ENCODE assay signal across 8 cellular contexts in the genomic region with DNA sequence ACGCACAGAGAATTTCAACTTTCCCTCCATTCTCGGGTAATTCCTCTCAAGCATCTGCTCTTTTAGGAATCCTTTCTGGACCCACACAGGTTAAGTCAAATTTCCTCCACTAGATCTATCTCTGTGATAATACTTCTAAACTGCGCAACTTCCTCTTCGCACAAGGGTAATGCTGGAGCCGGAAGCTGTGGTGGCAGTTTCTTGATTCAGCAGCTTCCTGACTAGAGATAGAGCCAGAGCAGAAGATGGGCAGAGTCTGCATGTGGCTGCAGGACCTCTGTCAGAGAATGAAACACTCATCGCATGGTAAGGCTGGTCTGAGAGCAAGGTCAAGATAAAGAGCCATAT. TPM values are rescaled to one million over a fixed set of nuclear protein-coding genes. Genes with fewer than 3 reads are reported as not detected.
DNase-seq lines count a peak whose midpoint lies in the region; ATAC-seq and TF ChIP-seq lines count a peak whose summit lies in the region.

No MANE protein-coding gene starts in this region.

- H3K27me3 ChIP-seq in DND-41 (ENCODE audit: insufficient read depth, low read length, poor library complexity), result no peaks in the 10 kb centered on the region
- H3K27me3 ChIP-seq in MM.1S (replicated peaks; ENCODE audit: insufficient read depth, low read length), result no peaks in the 10 kb centered on the region
- H3K27me3 ChIP-seq in lower lobe of right lung (ENCODE audit: low read depth), result no peaks in the 10 kb centered on the region

- H3K9ac ChIP-seq in DND-41 (ENCODE audit: low read depth, low read length) (peak overlapping the region; percentile 57), MM.1S (ENCODE audit: low read length) (peak overlapping the region; percentile 50; the same call in 1 of the 2 replicates)

- intact Hi-C loops in lower lobe of right lung (cut with DNase I), result no loop called here

- peak overlapping the region; percentile 95 for H3K27ac ChIP-seq in DND-41 (ENCODE audit: low read length)
- H3K27ac ChIP-seq in MM.1S (ENCODE audit: low read length), result peak overlapping the region; percentile 85
- peak overlapping the region; percentile 62 for H3K27ac ChIP-seq in lower lobe of right lung

- no peaks in the 10 kb centered on the region for H3K27me3 Mint-ChIP-seq in stimulated activated naive CD8-positive, alpha-beta T cell treated with anti-CD3 and anti-CD28 coated beads, Interleukin-15, Interleukin-2, amounts not matched to agents 100 ng/mL and 50 ng/mL, for 24 hours

- H3F3A ChIP-seq in MM.1S (ENCODE audit: insufficient read depth, low read length), result peaks cover 17% of the 10 kb centered on the region

- H3K4me2 ChIP-seq in DND-41 (ENCODE audit: insufficient read depth, low read length) (peak overlapping the region; percentile 76), MM.1S (ENCODE audit: low read depth, low read length) (peak overlapping the region; percentile 68)

- H3K4me3 Mint-ChIP-seq in stimulated activated naive CD8-positive, alpha-beta T cell treated with anti-CD3 and anti-CD28 coated beads, Interleukin-15, Interleukin-2, amounts not matched to agents 100 ng/mL and 50 ng/mL, for 24 hours, result peak overlapping the region; percentile 91

- peaks cover 21% of the 10 kb centered on the region for H3K79me2 ChIP-seq in DND-41 (ENCODE audit: insufficient read depth, low read length)
- 0 out of 2 replicates have a peak, but pooled peaks cover 6% of the 10 kb centered on the region for H3K79me2 ChIP-seq in MM.1S (ENCODE audit: low read length)

- peak overlapping the region; percentile 96 for H3K27ac Mint-ChIP-seq in stimulated activated naive CD8-positive, alpha-beta T cell treated with anti-CD3 and anti-CD28 coated beads, Interleukin-15, Interleukin-2, amounts not matched to agents 100 ng/mL and 50 ng/mL, for 24 hours

- TF ChIP-seq CTCF in DND-41 (IDR thresholded peaks at IDR 0.05; ENCODE audit: borderline replicate concordance, extremely low read depth, low read length, poor library complexity, severe bottlenecking) (no peak), MM.1S (IDR thresholded peaks at IDR 0.05; ENCODE audit: low read length) (no peak), lower lobe of right lung (IDR thresholded peaks at IDR 0.05) (no peak)

- peaks cover 78% of the 10 kb centered on the region for H3K4me1 Mint-ChIP-seq in stimulated activated naive CD8-positive, alpha-beta T cell treated with anti-CD3 and anti-CD28 coated beads, Interleukin-15, Interleukin-2, amounts not matched to agents 100 ng/mL and 50 ng/mL, for 24 hours (ENCODE audit: low read depth)

- no peaks in the 10 kb centered on the region for H3K9me2 ChIP-seq in MM.1S (replicated peaks; ENCODE audit: insufficient read depth, low read length)

- H3K36me3 ChIP-seq in DND-41 (ENCODE audit: insufficient read depth, low read length) (peaks cover 9% of the 10 kb centered on the region; the same call in 1 of the 2 replicates), MM.1S (replicated peaks; ENCODE audit: insufficient read depth, low read length) (no peaks in the 10 kb centered on the region), lower lobe of right lung (no peaks in the 10 kb centered on the region)

- H2AFZ ChIP-seq in DND-41 (ENCODE audit: low read depth, low read length), result peak overlapping the region; percentile 89
- H2AFZ ChIP-seq in MM.1S (ENCODE audit: low read length), result peak overlapping the region; percentile 71; the same call in 1 of the 2 replicates

- H3K4me3 ChIP-seq in DND-41 (ENCODE audit: low read depth in 1 of 2, low read length in 2 of 2) (peak overlapping the region; percentile 20 to 62; a peak in 3 of 4 replicates), MM.1S (ENCODE audit: low read length) (peak overlapping the region; percentile 46), lower lobe of right lung (peak overlapping the region; percentile 34)

- no peaks in the 10 kb centered on the region for H4K20me1 ChIP-seq in DND-41 (ENCODE audit: insufficient read depth, low read length)
- no peaks in the 10 kb centered on the region for H4K20me1 ChIP-seq in MM.1S (ENCODE audit: insufficient read depth, low read length)

- peak; percentile 89 for DNase-seq in DND-41
- peak; percentile 95 for DNase-seq in MM.1S
- DNase-seq in activated T-cell treated with anti-CD3 and anti-CD28 coated beads for 24 hours (ENCODE audit: low read depth), result peak; percentile 65
- peak; percentile 77 for DNase-seq in lower lobe of right lung
- no peak for DNase-seq in NCI-H1436 (lab: John Stamatoyannopoulos, UW)
- no peak for DNase-seq in NCI-H2227 treated with DMSO at 0.1 percent for 48 hours (lab: John Stamatoyannopoulos, UW)

- peaks cover 40% of the 10 kb centered on the region for H3K4me1 ChIP-seq in DND-41 (ENCODE audit: insufficient read depth, low read length)
- H3K4me1 ChIP-seq in MM.1S (ENCODE audit: low read length), result peaks cover 31% of the 10 kb centered on the region
- peaks cover 13% of the 10 kb centered on the region for H3K4me1 ChIP-seq in lower lobe of right lung

- H3K9me3 ChIP-seq in DND-41 (ENCODE audit: insufficient read depth, low read length, severe bottlenecking) (no peaks in the 10 kb centered on the region), MM.1S (replicated peaks; ENCODE audit: insufficient read depth, low read length) (no peaks in the 10 kb centered on the region), lower lobe of right lung (no peaks in the 10 kb centered on the region)

- ATAC-seq in DND-41 (ENCODE audit: insufficient read depth, low read depth) (peak; percentile 98), GM21528 (IDR thresholded peaks at IDR 0.05; ENCODE audit: low FRiP score, unreplicated experiment) (peak; percentile 86), lower lobe of right lung (peak; percentile 88 to 92)

- H3K36me3 Mint-ChIP-seq in stimulated activated naive CD8-positive, alpha-beta T cell treated with anti-CD3 and anti-CD28 coated beads, Interleukin-15, Interleukin-2, amounts not matched to agents 100 ng/mL and 50 ng/mL, for 24 hours (ENCODE audit: low read depth), result peaks cover 12% of the 10 kb centered on the region

- H3K9me3 Mint-ChIP-seq in stimulated activated naive CD8-positive, alpha-beta T cell treated with anti-CD3 and anti-CD28 coated beads, Interleukin-15, Interleukin-2, amounts not matched to agents 100 ng/mL and 50 ng/mL, for 24 hours, result no peaks in the 10 kb centered on the region

RNA-seq across cellular contexts. Expression of a gene that starts 11.1 kb away (rescaled TPM):
- 38.7 TPM for total RNA-seq in lower lobe of right lung

Comparison
In these comparisons a context has a peak if more than half of its experiments do, and no peak if none do; other contexts are left out.
1. DNase-seq: peak in DND-41 (single experiment), MM.1S (single experiment), activated T-cell treated with anti-CD3 and anti-CD28 coated beads for 24 hours (single experiment) and lower lobe of right lung (single experiment); none in NCI-H1436 (single experiment) and NCI-H2227 treated with DMSO at 0.1 percent for 48 hours (single experiment).
2. Peak in every context shown above with its lines, with median percentiles within 50 percentile points of each other: ATAC-seq, H3K27ac ChIP-seq and H3K4me3 ChIP-seq.